ENCODE assay signal across 10 cellular contexts in the genomic region with DNA sequence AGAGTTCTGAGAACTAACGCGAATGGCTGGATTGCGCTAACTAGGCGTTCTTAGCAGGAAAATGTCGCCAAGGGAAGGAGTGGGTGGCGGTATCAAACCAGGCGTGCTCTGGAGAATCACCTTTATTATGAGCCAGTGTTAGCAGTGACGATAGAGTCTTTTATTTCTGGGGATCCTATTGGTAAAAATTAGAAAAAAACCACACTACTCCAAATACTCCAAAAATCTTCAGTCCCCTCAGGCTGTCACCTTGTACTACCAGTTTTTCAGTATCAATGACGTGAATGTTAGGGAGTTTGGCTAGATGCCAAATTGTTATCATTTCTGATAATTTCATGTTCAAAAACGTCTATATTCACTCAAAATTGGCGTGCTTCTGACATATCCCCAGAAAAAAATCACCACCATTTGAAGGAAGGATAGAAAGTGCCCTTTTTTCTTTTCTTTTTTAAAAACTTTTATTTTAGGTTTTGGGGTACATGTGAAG. TPM values are rescaled to one million over a fixed set of nuclear protein-coding genes. Genes with fewer than 3 reads are reported as not detected.
DNase-seq lines count a peak whose midpoint lies in the region; ATAC-seq and TF ChIP-seq lines count a peak whose summit lies in the region.
"Had no signal": no experiment of that assay in that cellular context is flagged by ENCODE, and none has a peak within 500 bp of the region (broad histone marks: within the 10 kb centered on the region; RNA-seq: fewer than 3 reads in every experiment).

No MANE protein-coding gene starts in this region.

- no peaks in the 10 kb centered on the region for H3F3A ChIP-seq in smooth muscle cell (ENCODE audit: low read depth)

- no peak overlapping the region for H3K9ac ChIP-seq in smooth muscle cell (ENCODE audit: low read depth)

- H3K4me1 ChIP-seq in Panc1 (ENCODE audit: control insufficient read depth, insufficient read depth, low read length) (no peaks in the 10 kb centered on the region; the same call in 1 of the 2 replicates), hepatocyte (ENCODE audit: insufficient read depth) (peaks cover 5% of the 10 kb centered on the region), smooth muscle cell (ENCODE audit: low read depth) (peaks cover 3% of the 10 kb centered on the region), heart right ventricle (peaks cover 0 to 18% (median 12%) of the 10 kb centered on the region in 9 donors)

- H3K79me2 ChIP-seq in hepatocyte (peaks cover 50% of the 10 kb centered on the region), smooth muscle cell (ENCODE audit: low read depth) (no peaks in the 10 kb centered on the region)

- POLR2A ChIA-PET in Panc1 (lab: Charles Lee), result no interaction called here

- peak overlapping the region; percentile 38 for H2AFZ ChIP-seq in hepatocyte
- H2AFZ ChIP-seq in smooth muscle cell (ENCODE audit: low read depth), result no peak overlapping the region

- in situ Hi-C loops in Panc1 (cut with HindIII; ENCODE audit: low pct_unique_long_range_greater_than_20kb, low sequenced_read_pairs), result no loop called here

- H3K9me3 ChIP-seq in Panc1 (ENCODE audit: control insufficient read depth, insufficient read depth, low read depth, low read length) (no peaks in the 10 kb centered on the region), hepatocyte (ENCODE audit: low read depth) (no peaks in the 10 kb centered on the region), smooth muscle cell (replicated peaks; ENCODE audit: low read depth) (no peaks in the 10 kb centered on the region), heart right ventricle (no peaks in the 10 kb centered on the region)
- H3K9me3 ChIP-seq: right atrium auricular region had no signal

- no TSS peak for BruUV-seq in Panc1 (replicated peaks; lab: Mats Ljungman, UMichigan)

- intact Hi-C loops in Panc1 (cut with micrococcal nuclease; ENCODE audit: unreplicated experiment) (no loop called here), heart right ventricle (cut with DNase I) (no loop called here)

- no peaks in the 10 kb centered on the region for H3K9me2 ChIP-seq in hepatocyte (replicated peaks; ENCODE audit: insufficient read depth)

- TF ChIP-seq CTCF in Panc1 (IDR thresholded peaks at IDR 0.05), result no peak
- TF ChIP-seq CTCF in hepatocyte (IDR thresholded peaks at IDR 0.05; ENCODE audit: poor library complexity), result no peak
- TF ChIP-seq CTCF in smooth muscle cell (IDR thresholded peaks at IDR 0.05; ENCODE audit: borderline replicate concordance, insufficient read depth, poor library complexity, severe bottlenecking), result no peak
- no peak for TF ChIP-seq CTCF in heart right ventricle (IDR thresholded peaks at IDR 0.05)

- ATAC-seq in Panc1 (no peak), heart right ventricle (no peak)

- CTCF ChIA-PET in Panc1 (lab: Charles Lee), result no interaction called here

- 12% methylated on average over 11 of the region's 11 CpGs for WGBS in hepatocyte (ENCODE audit: low lambda C conversion rate, missing lambda C conversion rate)
- 11% methylated on average over 11 of the region's 11 CpGs for WGBS in smooth muscle cell (ENCODE audit: low lambda C conversion rate)
- WGBS in heart right ventricle, 2 donors, result 20 to 28% methylated on average over 11 of the region's 11 CpGs

- H3K4me3 ChIP-seq in Panc1 (ENCODE audit: low read depth in 2 of 2, low read length in 2 of 2), result peak overlapping the region; percentile 30 to 51
- H3K4me3 ChIP-seq in hepatocyte, result peak overlapping the region; percentile 85
- peak overlapping the region; percentile 61 for H3K4me3 ChIP-seq in smooth muscle cell
- peak overlapping the region in 1 of 10 donors; percentile 49 for H3K4me3 ChIP-seq in heart right ventricle

- peak; percentile 10 for DNase-seq in DMS153 (lab: John Stamatoyannopoulos, UW)
- no peak for DNase-seq in DMS153 treated with DMSO at 0.1 percent for 48 hours (lab: John Stamatoyannopoulos, UW; ENCODE audit: unreplicated experiment)
- DNase-seq in Panc1 (ENCODE audit: low read depth, low spot score), result no peak
- DNase-seq in hepatocyte (ENCODE audit: low spot score), result no peak
- no peak for DNase-seq in smooth muscle cell (lab: John Stamatoyannopoulos, UW; ENCODE audit: unreplicated experiment)
- DNase-seq in AML-193 (lab: John Stamatoyannopoulos, UW), result no peak
- DNase-seq in heart right ventricle, result no peak
- DNase-seq in cerebellar cortex (ENCODE audit: low spot score), result no peak

- H3K27ac ChIP-seq in Panc1 (ENCODE audit: low read length) (no peak overlapping the region), hepatocyte (peak overlapping the region; percentile 72), smooth muscle cell (ENCODE audit: low read depth) (no peak overlapping the region), heart right ventricle (no peak overlapping the region)
- H3K27ac ChIP-seq: epithelial cell of prostate, right atrium auricular region had no signal

- H3K27me3 ChIP-seq in Panc1 (ENCODE audit: control insufficient read depth, insufficient read depth, low read length) (peaks cover 9% of the 10 kb centered on the region), hepatocyte (peaks cover 11% of the 10 kb centered on the region), smooth muscle cell (ENCODE audit: low read depth) (peaks cover 64% of the 10 kb centered on the region), heart right ventricle (peaks cover 0 to 56% (median 44%) of the 10 kb centered on the region in 7 donors)
- H3K27me3 ChIP-seq: right atrium auricular region had no signal

- H4K20me1 ChIP-seq in hepatocyte (ENCODE audit: insufficient read depth, poor library complexity, severe bottlenecking) (no peaks in the 10 kb centered on the region), smooth muscle cell (ENCODE audit: low read depth) (no peaks in the 10 kb centered on the region)

- H3K4me2 ChIP-seq in hepatocyte (peak overlapping the region; percentile 93), smooth muscle cell (peak overlapping the region; percentile 92)

- H3K36me3 ChIP-seq in Panc1 (ENCODE audit: control insufficient read depth, insufficient read depth, low read length), result no peaks in the 10 kb centered on the region; the same call in 1 of the 2 replicates
- no peaks in the 10 kb centered on the region for H3K36me3 ChIP-seq in hepatocyte (replicated peaks; ENCODE audit: insufficient read depth, low read depth)
- no peaks in the 10 kb centered on the region for H3K36me3 ChIP-seq in smooth muscle cell (ENCODE audit: low read depth)
- no peaks in the 10 kb centered on the region for H3K36me3 ChIP-seq in heart right ventricle
- H3K36me3 ChIP-seq: right atrium auricular region had no signal

RNA-seq across cellular contexts. Expression of gene UGT8, which starts 1.5 kb away (rescaled TPM):
- total RNA-seq in Panc1 (2021; ENCODE audit: unreplicated experiment) (2.1 TPM), hepatocyte (39.3 and 47.2 TPM in 2 replicates), smooth muscle cell (0.09 TPM in 1 of 2 replicates, not detected in the other), heart right ventricle (under 1 TPM in 2 of 10 donors, not detected in 8; 0.09 to 0.13 TPM)
- 0.23 TPM for polyA plus RNA-seq in Panc1 (2012; ENCODE audit: insufficient read length)
- polyA plus RNA-seq in hepatocyte (17.0 and 18.0 TPM in 2 replicates), smooth muscle cell (not detected in 2 replicates), heart right ventricle (under 1 TPM in 1 of 2 donors, not detected in 1; 0.04 TPM)

Comparison
In these comparisons a context has a peak if more than half of its experiments do, and no peak if none do; other contexts are left out.
1. RNA of gene UGT8, which starts 1.5 kb away (total RNA-seq): 39.3 to 47.2 TPM in hepatocyte; 2.1 TPM in Panc1 (single experiment), 0.09 to 0.13 TPM in heart right ventricle and 0.09 TPM in smooth muscle cell; every median in the first group is over 10 times any median in the second.